Comparison of ENCODE assay signal across 1 cellular context in the genomic region with DNA sequence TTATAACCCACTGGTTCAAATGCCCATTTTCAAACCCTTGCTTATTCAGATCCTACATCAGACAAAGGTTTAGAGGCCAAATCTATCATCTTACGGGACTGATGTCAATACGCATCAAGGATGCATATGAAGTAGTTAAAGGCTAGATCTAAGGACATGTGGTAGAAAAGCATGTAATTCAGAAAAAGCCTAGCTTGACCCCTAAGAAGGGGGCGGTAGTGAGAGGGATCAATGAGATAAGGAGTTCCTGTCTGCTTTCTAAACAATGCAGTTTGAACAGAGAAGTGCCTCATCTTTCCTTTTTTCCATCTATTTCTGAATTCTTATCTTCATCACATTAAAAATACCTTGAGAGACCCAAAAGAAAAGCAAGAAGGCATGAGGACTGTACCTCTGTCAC.
TF ChIP-seq lines count a peak whose summit lies in the region.

No MANE protein-coding gene starts in this region.

TF ChIP-seq in K562, 482 proteins besides CTCF, POLR2A, EP300 and RAD21 (continued from another document):
- TF ChIP-seq, protein P1, sequence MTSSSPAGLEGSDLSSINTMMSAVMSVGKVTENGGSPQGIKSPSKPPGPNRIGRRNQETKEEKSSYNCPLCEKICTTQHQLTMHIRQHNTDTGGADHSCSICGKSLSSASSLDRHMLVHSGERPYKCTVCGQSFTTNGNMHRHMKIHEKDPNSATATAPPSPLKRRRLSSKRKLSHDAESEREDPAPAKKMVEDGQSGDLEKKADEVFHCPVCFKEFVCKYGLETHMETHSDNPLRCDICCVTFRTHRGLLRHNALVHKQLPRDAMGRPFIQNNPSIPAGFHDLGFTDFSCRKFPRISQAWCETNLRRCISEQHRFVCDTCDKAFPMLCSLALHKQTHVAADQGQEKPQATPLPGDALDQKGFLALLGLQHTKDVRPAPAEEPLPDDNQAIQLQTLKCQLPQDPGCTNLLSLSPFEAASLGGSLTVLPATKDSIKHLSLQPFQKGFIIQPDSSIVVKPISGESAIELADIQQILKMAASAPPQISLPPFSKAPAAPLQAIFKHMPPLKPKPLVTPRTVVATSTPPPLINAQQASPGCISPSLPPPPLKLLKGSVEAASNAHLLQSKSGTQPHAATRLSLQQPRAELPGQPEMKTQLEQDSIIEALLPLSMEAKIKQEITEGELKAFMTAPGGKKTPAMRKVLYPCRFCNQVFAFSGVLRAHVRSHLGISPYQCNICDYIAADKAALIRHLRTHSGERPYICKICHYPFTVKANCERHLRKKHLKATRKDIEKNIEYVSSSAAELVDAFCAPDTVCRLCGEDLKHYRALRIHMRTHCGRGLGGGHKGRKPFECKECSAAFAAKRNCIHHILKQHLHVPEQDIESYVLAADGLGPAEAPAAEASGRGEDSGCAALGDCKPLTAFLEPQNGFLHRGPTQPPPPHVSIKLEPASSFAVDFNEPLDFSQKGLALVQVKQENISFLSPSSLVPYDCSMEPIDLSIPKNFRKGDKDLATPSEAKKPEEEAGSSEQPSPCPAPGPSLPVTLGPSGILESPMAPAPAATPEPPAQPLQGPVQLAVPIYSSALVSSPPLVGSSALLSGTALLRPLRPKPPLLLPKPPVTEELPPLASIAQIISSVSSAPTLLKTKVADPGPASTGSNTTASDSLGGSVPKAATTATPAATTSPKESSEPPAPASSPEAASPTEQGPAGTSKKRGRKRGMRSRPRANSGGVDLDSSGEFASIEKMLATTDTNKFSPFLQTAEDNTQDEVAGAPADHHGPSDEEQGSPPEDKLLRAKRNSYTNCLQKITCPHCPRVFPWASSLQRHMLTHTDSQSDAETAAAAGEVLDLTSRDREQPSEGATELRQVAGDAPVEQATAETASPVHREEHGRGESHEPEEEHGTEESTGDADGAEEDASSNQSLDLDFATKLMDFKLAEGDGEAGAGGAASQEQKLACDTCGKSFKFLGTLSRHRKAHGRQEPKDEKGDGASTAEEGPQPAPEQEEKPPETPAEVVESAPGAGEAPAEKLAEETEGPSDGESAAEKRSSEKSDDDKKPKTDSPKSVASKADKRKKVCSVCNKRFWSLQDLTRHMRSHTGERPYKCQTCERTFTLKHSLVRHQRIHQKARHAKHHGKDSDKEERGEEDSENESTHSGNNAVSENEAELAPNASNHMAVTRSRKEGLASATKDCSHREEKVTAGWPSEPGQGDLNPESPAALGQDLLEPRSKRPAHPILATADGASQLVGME (CRISPR knock-in tag; IDR thresholded peaks at IDR 0.05) = no peak
- TF ChIP-seq, protein P2, sequence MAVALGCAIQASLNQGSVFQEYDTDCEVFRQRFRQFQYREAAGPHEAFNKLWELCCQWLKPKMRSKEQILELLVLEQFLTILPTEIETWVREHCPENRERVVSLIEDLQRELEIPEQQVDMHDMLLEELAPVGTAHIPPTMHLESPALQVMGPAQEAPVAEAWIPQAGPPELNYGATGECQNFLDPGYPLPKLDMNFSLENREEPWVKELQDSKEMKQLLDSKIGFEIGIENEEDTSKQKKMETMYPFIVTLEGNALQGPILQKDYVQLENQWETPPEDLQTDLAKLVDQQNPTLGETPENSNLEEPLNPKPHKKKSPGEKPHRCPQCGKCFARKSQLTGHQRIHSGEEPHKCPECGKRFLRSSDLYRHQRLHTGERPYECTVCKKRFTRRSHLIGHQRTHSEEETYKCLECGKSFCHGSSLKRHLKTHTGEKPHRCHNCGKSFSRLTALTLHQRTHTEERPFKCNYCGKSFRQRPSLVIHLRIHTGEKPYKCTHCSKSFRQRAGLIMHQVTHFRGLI (CRISPR knock-in tag; IDR thresholded peaks at IDR 0.05) = no peak
- TF ChIP-seq HCFC1 (IDR thresholded peaks at IDR 0.05; ENCODE audit: low read depth, low read length) (no peak), FOXA1 (IDR thresholded peaks at IDR 0.05; ENCODE audit: borderline replicate concordance) (no peak), RBM22 (IDR thresholded peaks at IDR 0.05; ENCODE audit: low read depth, low read length, poor library complexity, severe bottlenecking) (no peak), TRIM28 (IDR thresholded peaks at IDR 0.05) (no peak), MTA1 (IDR thresholded peaks at IDR 0.05; ENCODE audit: borderline replicate concordance) (no peak), ZKSCAN3 (CRISPR knock-in tag; IDR thresholded peaks at IDR 0.05) (no peak), PYGO2 (tag; IDR thresholded peaks at IDR 0.05) (no peak), MIER1 (IDR thresholded peaks at IDR 0.05; ENCODE audit: low read depth) (no peak), NFE2L1 (tag; IDR thresholded peaks at IDR 0.05; ENCODE audit: borderline replicate concordance, low read depth) (no peak), KDM2B (CRISPR knock-in tag; IDR thresholded peaks at IDR 0.05) (no peak), HSF4 (CRISPR knock-in tag; IDR thresholded peaks at IDR 0.05; ENCODE audit: borderline replicate concordance) (no peak), CBX2 (IDR thresholded peaks at IDR 0.05; ENCODE audit: insufficient read depth, low read length, poor library complexity, severe bottlenecking) (no peak)
- TF ChIP-seq, protein P3, sequence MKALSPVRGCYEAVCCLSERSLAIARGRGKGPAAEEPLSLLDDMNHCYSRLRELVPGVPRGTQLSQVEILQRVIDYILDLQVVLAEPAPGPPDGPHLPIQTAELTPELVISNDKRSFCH (CRISPR knock-in tag; IDR thresholded peaks at IDR 0.05) = no peak
- TF ChIP-seq, protein P3 (tag; IDR thresholded peaks at IDR 0.05) = no peak
- TF ChIP-seq, protein P4, sequence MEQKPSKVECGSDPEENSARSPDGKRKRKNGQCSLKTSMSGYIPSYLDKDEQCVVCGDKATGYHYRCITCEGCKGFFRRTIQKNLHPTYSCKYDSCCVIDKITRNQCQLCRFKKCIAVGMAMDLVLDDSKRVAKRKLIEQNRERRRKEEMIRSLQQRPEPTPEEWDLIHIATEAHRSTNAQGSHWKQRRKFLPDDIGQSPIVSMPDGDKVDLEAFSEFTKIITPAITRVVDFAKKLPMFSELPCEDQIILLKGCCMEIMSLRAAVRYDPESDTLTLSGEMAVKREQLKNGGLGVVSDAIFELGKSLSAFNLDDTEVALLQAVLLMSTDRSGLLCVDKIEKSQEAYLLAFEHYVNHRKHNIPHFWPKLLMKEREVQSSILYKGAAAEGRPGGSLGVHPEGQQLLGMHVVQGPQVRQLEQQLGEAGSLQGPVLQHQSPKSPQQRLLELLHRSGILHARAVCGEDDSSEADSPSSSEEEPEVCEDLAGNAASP (IDR thresholded peaks at IDR 0.05) = no peak
